23 cellular contexts compared by ENCODE assay signal in genomic region chr3:173342679-173343078, GRCh38. TPM values are rescaled to one million over a fixed set of nuclear protein-coding genes. Genes with fewer than 3 reads are reported as not detected.
"Had no signal": no experiment of that assay in that cellular context is flagged by ENCODE, and none has a peak within 500 bp of the region (broad histone marks: within the 10 kb centered on the region; RNA-seq: fewer than 3 reads in every experiment).

No MANE protein-coding gene starts in this region.

- H3K9me3 ChIP-seq: colonic mucosa, esophagus muscularis mucosa, esophagus squamous epithelium, gastrocnemius medialis, gastroesophageal sphincter, heart left ventricle, heart right ventricle had no signal

- DNase-seq: colonic mucosa; cortex of kidney; dermis blood vessel endothelial cell; dorsolateral prefrontal cortex; effector CD4-positive, alpha-beta T cell; effector CD8-positive, alpha-beta T cell; effector memory CD4-positive, alpha-beta T cell; effector memory CD8-positive, alpha-beta T cell; endodermal cell; erythroblast; esophagus squamous epithelium; foreskin fibroblast; foreskin keratinocyte; foreskin melanocyte; gastrocnemius medialis; glutamatergic neuron; head of caudate nucleus; heart left ventricle; heart right ventricle had no signal

- H3K27ac ChIP-seq: colonic mucosa, coronary artery, dorsolateral prefrontal cortex, epithelial cell of prostate, esophagus muscularis mucosa, esophagus squamous epithelium, foreskin keratinocyte, gastrocnemius medialis, gastroesophageal sphincter, heart left ventricle, heart right ventricle had no signal

- H3K27me3 ChIP-seq: colonic mucosa, dorsolateral prefrontal cortex, esophagus muscularis mucosa, esophagus squamous epithelium, foreskin keratinocyte, gastrocnemius medialis, gastroesophageal sphincter, heart left ventricle, heart right ventricle had no signal

- H3K36me3 ChIP-seq: colonic mucosa, esophagus muscularis mucosa, esophagus squamous epithelium, gastrocnemius medialis, gastroesophageal sphincter, heart left ventricle, heart right ventricle had no signal

- H3K4me3 ChIP-seq: colonic mucosa, coronary artery, dorsolateral prefrontal cortex, esophagus muscularis mucosa, esophagus squamous epithelium, gastrocnemius medialis, gastroesophageal sphincter, heart left ventricle, heart right ventricle had no signal

RNA-seq across cellular contexts. Expression of gene NLGN1, which starts 54.9 kb away (rescaled TPM):
- polyA plus RNA-seq: foreskin keratinocyte had no signal
